In the genomic region with DNA sequence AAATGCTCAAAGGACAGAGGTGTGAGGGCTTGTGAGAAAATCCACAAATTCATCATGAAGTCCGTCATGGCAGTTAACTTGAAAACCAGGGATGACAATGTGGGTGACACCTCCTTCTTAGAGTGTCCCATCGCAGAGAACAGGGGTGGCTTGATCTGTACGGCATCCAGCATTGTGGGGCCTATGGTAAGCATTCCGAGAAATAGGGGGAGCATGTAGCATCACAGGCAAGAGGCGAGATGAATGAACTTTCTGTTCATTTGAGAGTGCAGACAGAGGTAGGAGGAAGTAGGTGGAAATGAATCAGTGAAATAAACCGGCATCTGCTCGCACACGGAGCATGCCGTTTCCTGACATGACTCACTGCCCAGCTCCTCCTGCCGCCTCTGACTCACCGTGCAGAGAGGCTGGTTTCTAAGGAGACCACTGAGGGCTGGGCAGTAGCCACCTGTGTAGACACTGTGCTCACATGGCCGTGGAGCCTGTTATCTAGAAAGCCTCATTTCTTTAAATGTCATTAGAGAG, we compare ENCODE assay signal across 1 cellular context.
TF ChIP-seq lines count a peak whose summit lies in the region.

No MANE protein-coding gene starts in this region.

TF ChIP-seq in GM23338, 12 proteins besides CTCF, POLR2A, EP300 and RAD21 (continued from another document):
- TF ChIP-seq, protein P1, sequence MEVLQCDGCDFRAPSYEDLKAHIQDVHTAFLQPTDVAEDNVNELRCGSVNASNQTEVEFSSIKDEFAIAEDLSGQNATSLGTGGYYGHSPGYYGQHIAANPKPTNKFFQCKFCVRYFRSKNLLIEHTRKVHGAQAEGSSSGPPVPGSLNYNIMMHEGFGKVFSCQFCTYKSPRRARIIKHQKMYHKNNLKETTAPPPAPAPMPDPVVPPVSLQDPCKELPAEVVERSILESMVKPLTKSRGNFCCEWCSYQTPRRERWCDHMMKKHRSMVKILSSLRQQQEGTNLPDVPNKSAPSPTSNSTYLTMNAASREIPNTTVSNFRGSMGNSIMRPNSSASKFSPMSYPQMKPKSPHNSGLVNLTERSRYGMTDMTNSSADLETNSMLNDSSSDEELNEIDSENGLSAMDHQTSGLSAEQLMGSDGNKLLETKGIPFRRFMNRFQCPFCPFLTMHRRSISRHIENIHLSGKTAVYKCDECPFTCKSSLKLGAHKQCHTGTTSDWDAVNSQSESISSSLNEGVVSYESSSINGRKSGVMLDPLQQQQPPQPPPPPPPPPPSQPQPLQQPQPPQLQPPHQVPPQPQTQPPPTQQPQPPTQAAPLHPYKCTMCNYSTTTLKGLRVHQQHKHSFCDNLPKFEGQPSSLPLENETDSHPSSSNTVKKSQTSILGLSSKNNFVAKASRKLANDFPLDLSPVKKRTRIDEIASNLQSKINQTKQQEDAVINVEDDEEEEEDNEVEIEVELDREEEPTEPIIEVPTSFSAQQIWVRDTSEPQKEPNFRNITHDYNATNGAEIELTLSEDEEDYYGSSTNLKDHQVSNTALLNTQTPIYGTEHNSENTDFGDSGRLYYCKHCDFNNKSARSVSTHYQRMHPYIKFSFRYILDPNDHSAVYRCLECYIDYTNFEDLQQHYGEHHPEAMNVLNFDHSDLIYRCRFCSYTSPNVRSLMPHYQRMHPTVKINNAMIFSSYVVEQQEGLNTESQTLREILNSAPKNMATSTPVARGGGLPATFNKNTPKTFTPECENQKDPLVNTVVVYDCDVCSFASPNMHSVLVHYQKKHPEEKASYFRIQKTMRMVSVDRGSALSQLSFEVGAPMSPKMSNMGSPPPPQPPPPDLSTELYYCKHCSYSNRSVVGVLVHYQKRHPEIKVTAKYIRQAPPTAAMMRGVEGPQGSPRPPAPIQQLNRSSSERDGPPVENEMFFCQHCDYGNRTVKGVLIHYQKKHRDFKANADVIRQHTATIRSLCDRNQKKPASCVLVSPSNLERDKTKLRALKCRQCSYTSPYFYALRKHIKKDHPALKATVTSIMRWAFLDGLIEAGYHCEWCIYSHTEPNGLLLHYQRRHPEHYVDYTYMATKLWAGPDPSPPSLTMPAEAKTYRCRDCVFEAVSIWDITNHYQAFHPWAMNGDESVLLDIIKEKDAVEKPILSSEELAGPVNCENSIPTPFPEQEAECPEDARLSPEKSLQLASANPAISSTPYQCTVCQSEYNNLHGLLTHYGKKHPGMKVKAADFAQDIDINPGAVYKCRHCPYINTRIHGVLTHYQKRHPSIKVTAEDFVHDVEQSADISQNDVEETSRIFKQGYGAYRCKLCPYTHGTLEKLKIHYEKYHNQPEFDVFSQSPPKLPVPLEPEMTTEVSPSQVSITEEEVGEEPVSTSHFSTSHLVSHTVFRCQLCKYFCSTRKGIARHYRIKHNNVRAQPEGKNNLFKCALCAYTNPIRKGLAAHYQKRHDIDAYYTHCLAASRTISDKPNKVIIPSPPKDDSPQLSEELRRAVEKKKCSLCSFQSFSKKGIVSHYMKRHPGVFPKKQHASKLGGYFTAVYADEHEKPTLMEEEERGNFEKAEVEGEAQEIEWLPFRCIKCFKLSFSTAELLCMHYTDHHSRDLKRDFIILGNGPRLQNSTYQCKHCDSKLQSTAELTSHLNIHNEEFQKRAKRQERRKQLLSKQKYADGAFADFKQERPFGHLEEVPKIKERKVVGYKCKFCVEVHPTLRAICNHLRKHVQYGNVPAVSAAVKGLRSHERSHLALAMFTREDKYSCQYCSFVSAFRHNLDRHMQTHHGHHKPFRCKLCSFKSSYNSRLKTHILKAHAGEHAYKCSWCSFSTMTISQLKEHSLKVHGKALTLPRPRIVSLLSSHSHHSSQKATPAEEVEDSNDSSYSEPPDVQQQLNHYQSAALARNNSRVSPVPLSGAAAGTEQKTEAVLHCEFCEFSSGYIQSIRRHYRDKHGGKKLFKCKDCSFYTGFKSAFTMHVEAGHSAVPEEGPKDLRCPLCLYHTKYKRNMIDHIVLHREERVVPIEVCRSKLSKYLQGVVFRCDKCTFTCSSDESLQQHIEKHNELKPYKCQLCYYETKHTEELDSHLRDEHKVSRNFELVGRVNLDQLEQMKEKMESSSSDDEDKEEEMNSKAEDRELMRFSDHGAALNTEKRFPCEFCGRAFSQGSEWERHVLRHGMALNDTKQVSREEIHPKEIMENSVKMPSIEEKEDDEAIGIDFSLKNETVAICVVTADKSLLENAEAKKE (CRISPR knock-in tag; IDR thresholded peaks at IDR 0.05) = no peak
- TF ChIP-seq, protein P2, sequence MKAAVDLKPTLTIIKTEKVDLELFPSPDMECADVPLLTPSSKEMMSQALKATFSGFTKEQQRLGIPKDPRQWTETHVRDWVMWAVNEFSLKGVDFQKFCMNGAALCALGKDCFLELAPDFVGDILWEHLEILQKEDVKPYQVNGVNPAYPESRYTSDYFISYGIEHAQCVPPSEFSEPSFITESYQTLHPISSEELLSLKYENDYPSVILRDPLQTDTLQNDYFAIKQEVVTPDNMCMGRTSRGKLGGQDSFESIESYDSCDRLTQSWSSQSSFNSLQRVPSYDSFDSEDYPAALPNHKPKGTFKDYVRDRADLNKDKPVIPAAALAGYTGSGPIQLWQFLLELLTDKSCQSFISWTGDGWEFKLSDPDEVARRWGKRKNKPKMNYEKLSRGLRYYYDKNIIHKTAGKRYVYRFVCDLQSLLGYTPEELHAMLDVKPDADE (IDR thresholded peaks at IDR 0.05) = no peak
- TF ChIP-seq EZH2 (IDR thresholded peaks at IDR 0.05; ENCODE audit: low read depth, unreplicated experiment) (no peak), POLR2AphosphoS5 (IDR thresholded peaks at IDR 0.05; ENCODE audit: low read depth) (no peak), JUNB (IDR thresholded peaks at IDR 0.05; ENCODE audit: unreplicated experiment) (no peak)
- TF ChIP-seq, protein P3, sequence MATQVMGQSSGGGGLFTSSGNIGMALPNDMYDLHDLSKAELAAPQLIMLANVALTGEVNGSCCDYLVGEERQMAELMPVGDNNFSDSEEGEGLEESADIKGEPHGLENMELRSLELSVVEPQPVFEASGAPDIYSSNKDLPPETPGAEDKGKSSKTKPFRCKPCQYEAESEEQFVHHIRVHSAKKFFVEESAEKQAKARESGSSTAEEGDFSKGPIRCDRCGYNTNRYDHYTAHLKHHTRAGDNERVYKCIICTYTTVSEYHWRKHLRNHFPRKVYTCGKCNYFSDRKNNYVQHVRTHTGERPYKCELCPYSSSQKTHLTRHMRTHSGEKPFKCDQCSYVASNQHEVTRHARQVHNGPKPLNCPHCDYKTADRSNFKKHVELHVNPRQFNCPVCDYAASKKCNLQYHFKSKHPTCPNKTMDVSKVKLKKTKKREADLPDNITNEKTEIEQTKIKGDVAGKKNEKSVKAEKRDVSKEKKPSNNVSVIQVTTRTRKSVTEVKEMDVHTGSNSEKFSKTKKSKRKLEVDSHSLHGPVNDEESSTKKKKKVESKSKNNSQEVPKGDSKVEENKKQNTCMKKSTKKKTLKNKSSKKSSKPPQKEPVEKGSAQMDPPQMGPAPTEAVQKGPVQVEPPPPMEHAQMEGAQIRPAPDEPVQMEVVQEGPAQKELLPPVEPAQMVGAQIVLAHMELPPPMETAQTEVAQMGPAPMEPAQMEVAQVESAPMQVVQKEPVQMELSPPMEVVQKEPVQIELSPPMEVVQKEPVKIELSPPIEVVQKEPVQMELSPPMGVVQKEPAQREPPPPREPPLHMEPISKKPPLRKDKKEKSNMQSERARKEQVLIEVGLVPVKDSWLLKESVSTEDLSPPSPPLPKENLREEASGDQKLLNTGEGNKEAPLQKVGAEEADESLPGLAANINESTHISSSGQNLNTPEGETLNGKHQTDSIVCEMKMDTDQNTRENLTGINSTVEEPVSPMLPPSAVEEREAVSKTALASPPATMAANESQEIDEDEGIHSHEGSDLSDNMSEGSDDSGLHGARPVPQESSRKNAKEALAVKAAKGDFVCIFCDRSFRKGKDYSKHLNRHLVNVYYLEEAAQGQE (IDR thresholded peaks at IDR 0.05; ENCODE audit: unreplicated experiment) = no peak
